In genomic region chr17:17836250-17836817, GRCh38 we compare ENCODE assay signal across 1 cellular context.
TF ChIP-seq lines count a peak whose summit lies in the region.

No MANE protein-coding gene starts in this region.

TF ChIP-seq in GM23338, 12 proteins besides CTCF, POLR2A, EP300 and RAD21 (continued from another document):
- TF ChIP-seq ZNF462 (CRISPR knock-in tag; IDR thresholded peaks at IDR 0.05) (no peak), CREB1 (CRISPR knock-in tag; IDR thresholded peaks at IDR 0.05; ENCODE audit: low read depth) (peak; percentile 93), ETS1 (IDR thresholded peaks at IDR 0.05) (no peak), REST (IDR thresholded peaks at IDR 0.05; ENCODE audit: unreplicated experiment) (no peak)
TF ChIP-seq in GM23338: peak in this region for 2.
